In genomic region chr16:66918803-66919568, GRCh38 we compare ENCODE assay signal across 20 cellular contexts. TPM values are rescaled to one million over a fixed set of nuclear protein-coding genes. Genes with fewer than 3 reads are reported as not detected.
A peak's percentile ranks its signal among the peaks of the same experiment; 100 is the strongest.
DNase-seq lines count a peak whose midpoint lies in the region; ATAC-seq, FAIRE-seq and TF ChIP-seq lines count a peak whose summit lies in the region.
"Had no signal": no experiment of that assay in that cellular context is flagged by ENCODE, and none has a peak within 500 bp of the region (broad histone marks: within the 10 kb centered on the region; RNA-seq: fewer than 3 reads in every experiment).

Gene CDH16 (minus strand): TSS chr16:66918885. CDS start chr16:66918065, 820 bp downstream.

- TF ChIP-seq EP300 in HepG2 (IDR thresholded peaks at IDR 0.05; ENCODE audit: low read depth in 2 of 2, low read length in 2 of 2) (no peak), HepG2 (CRISPR knock-in tag; IDR thresholded peaks at IDR 0.05; ENCODE audit: borderline replicate concordance) (no peak)

- H2BK15ac ChIP-seq in mesenchymal stem cell (ENCODE audit: low read depth, poor library complexity, severe bottlenecking), result peak within 1 kb of the TSS; percentile 8

- H2BK120ac ChIP-seq in mesenchymal stem cell (ENCODE audit: low read depth, low read length), result no peak within 1 kb of the TSS

- H2BK5ac ChIP-seq in mesenchymal stem cell (ENCODE audit: low read depth, low read length, poor library complexity, severe bottlenecking), result peak within 1 kb of the TSS; percentile 26

- H3K9me3 ChIP-seq in HepG2 (ENCODE audit: low read length), result no peaks in the 10 kb centered on the region
- H3K9me3 ChIP-seq in right lobe of liver, result no peaks in the 10 kb centered on the region
- no peaks in the 10 kb centered on the region for H3K9me3 ChIP-seq in mesenchymal stem cell (ENCODE audit: control insufficient read depth, low read length)
- H3K9me3 ChIP-seq in thyroid gland, result no peaks in the 10 kb centered on the region
- H3K9me3 ChIP-seq: upper lobe of left lung had no signal

- H3K36me3 ChIP-seq in HepG2 (replicated peaks in 1 of 2; ENCODE audit: control insufficient read depth in 1 of 2, insufficient read depth in 2 of 2, low read length in 2 of 2) (no peaks in the 10 kb centered on the region), right lobe of liver (no peaks in the 10 kb centered on the region), mesenchymal stem cell (ENCODE audit: control insufficient read depth in 1 of 2, insufficient read depth in 2 of 2, low read depth in 1 of 2, low read length in 2 of 2) (peaks cover 0 to 18% of the 10 kb centered on the region in 2 experiments), thyroid gland (no peaks in the 10 kb centered on the region)

- intact Hi-C loops in HepG2 (cut with micrococcal nuclease; ENCODE audit: unreplicated experiment), result no loop called here
- intact Hi-C loops in right lobe of liver (cut with DNase I), result no loop called here
- intact Hi-C loops in Right ventricle myocardium superior (cut with DNase I), result no loop called here
- intact Hi-C loops in thyroid gland (cut with DNase I), result no loop called here

- no peak within 1 kb of the TSS for H3K14ac ChIP-seq in mesenchymal stem cell (ENCODE audit: low read length in 2 of 2)

- H4K8ac ChIP-seq in mesenchymal stem cell (ENCODE audit: low read length), result no peak within 1 kb of the TSS

- H2AFZ ChIP-seq in HepG2 (ENCODE audit: low read length) (no peak within 1 kb of the TSS), mesenchymal stem cell (ENCODE audit: low read depth, low read length) (no peak within 1 kb of the TSS)

- peak within 1 kb of the TSS; percentile 73 for H2AK5ac ChIP-seq in mesenchymal stem cell (ENCODE audit: low read length, severe bottlenecking)

- in situ Hi-C loops in HepG2 (cut with HindIII; ENCODE audit: extremely low pct_ligation_motif_present, low pct_unique_long_range_greater_than_20kb), result no loop called here

- H3K4me2 ChIP-seq in HepG2 (ENCODE audit: low read depth, low read length) (peak within 1 kb of the TSS; percentile 64), mesenchymal stem cell (ENCODE audit: low read length, poor library complexity, severe bottlenecking) (no peak within 1 kb of the TSS)

- no peaks in the 10 kb centered on the region for H3K79me2 ChIP-seq in HepG2 (ENCODE audit: insufficient read depth, low read length)

- FAIRE-seq in HepG2 (lab: Jason Lieb, UNC), result no peak
- FAIRE-seq in frontal cortex (lab: Jason Lieb, UNC), result no peak

- no peak within 1 kb of the TSS for H3K23ac ChIP-seq in mesenchymal stem cell (ENCODE audit: low read length in 2 of 2)

- peaks cover 0 to 4% of the 10 kb centered on the region in 2 experiments; a peak in 3 of 5 replicates for H3K27me3 ChIP-seq in HepG2 (ENCODE audit: control insufficient read depth in 1 of 2, insufficient read depth in 2 of 2, low read length in 2 of 2)
- no peaks in the 10 kb centered on the region for H3K27me3 ChIP-seq in right lobe of liver
- H3K27me3 ChIP-seq in mesenchymal stem cell (ENCODE audit: control insufficient read depth in 1 of 2, insufficient read depth in 1 of 2, low read length in 2 of 2), result peaks cover 20 to 77% of the 10 kb centered on the region in 2 experiments
- no peaks in the 10 kb centered on the region for H3K27me3 ChIP-seq in thyroid gland

- TF ChIP-seq POLR2A in HepG2 (IDR thresholded peaks at IDR 0.05; ENCODE audit: insufficient read depth in 1 of 2, low read depth in 2 of 2, low read length in 2 of 2) (no peak), right lobe of liver (IDR thresholded peaks at IDR 0.05) (no peak), thyroid gland (IDR thresholded peaks at IDR 0.05) (peak in 1 of 2 donors; percentile 52)

- no peak within 1 kb of the TSS for H4K91ac ChIP-seq in mesenchymal stem cell (ENCODE audit: low read length)

- no TSS peak for BruUV-seq in HepG2 (replicated peaks; lab: Mats Ljungman, UMichigan)

- peak within 1 kb of the TSS; percentile 23; the same call in 1 of the 2 replicates for H3K9ac ChIP-seq in HepG2 (ENCODE audit: insufficient read depth, low read depth, low read length)
- H3K9ac ChIP-seq in mesenchymal stem cell (ENCODE audit: low read length), result no peak within 1 kb of the TSS

- POLR2A ChIA-PET in HepG2 (lab: Yijun Ruan, JAX), result interaction anchor here (0.8 to 7.3 kb wide), 8 partner anchors 9 to 42 kb away, joined by 3 to 86 read pairs (median 10); partner anchors contain the start of genes CES3 and CIAO2B

- TF ChIP-seq RAD21 in HepG2 (CRISPR knock-in tag; IDR thresholded peaks at IDR 0.05), result no peak

- CTCF ChIA-PET in HepG2 (lab: Yijun Ruan, JAX; ENCODE audit: low intra/inter-chr PET ratio, low total read pairs), result no interaction called here

- no peaks in the 10 kb centered on the region for H3K79me1 ChIP-seq in mesenchymal stem cell (replicated peaks; ENCODE audit: low read length, poor library complexity, severe bottlenecking)

- DNase-seq in HepG2 (ENCODE audit: low spot score), result no peak
- no peak for DNase-seq in right lobe of liver
- no peak for DNase-seq in Right ventricle myocardium superior
- no peak for DNase-seq in mesenchymal stem cell
- peak; percentile 95 to 98 for DNase-seq in thyroid gland
- DNase-seq in frontal cortex (ENCODE audit: low spot score in 2 of 2), result no peak
- no peak for DNase-seq in activated CD4-positive, alpha-beta T cell treated with anti-CD3 and anti-CD28 coated beads for 48 hours
- DNase-seq: activated naive CD4-positive, alpha-beta T cell treated with anti-CD3 and anti-CD28 coated beads for 36 hours; activated T-cell treated with anti-CD3 and anti-CD28 coated beads for 4 hours; aorta; CD4-positive, alpha-beta T cell; GOT3; NCI-H146; NCI-H446 treated with DMSO at 0.1 percent for 48 hours; nephron progenitor cell; stimulated activated naive CD4-positive, alpha-beta T cell; upper lobe of left lung had no signal

- ATAC-seq in HepG2 (peak; percentile 63), right lobe of liver (no peak), Right ventricle myocardium superior (ENCODE audit: poor library complexity) (peak; percentile 19), GM18867 (IDR thresholded peaks at IDR 0.05; ENCODE audit: unreplicated experiment) (no peak)

- TF ChIP-seq CTCF in HepG2 (CRISPR knock-in tag; IDR thresholded peaks at IDR 0.05) (0 out of 2 replicates have a peak, but pooled peaks have one; percentile 8), right lobe of liver (IDR thresholded peaks at IDR 0.05) (no peak), thyroid gland (IDR thresholded peaks at IDR 0.05) (no peak)

- 0% methylated on average over 3 of the region's 7 CpGs for WGBS in HepG2 (ENCODE audit: low lambda C conversion rate)
- no CpG with 5 or more reads among the region's 7 CpGs for WGBS in right lobe of liver (ENCODE audit: insufficient coverage, low coverage, low lambda C conversion rate, missing lambda C conversion rate)
- 78% methylated on average over 7 of the region's 7 CpGs for WGBS in mesenchymal stem cell
- 20 to 38% methylated on average over 6 to 7 of the region's 7 CpGs for WGBS in thyroid gland, 2 donors

- H3K4me1 ChIP-seq in HepG2 (ENCODE audit: insufficient read depth, low read length), result peaks cover 34% of the 10 kb centered on the region
- no peaks in the 10 kb centered on the region for H3K4me1 ChIP-seq in right lobe of liver
- peaks cover 32% of the 10 kb centered on the region for H3K4me1 ChIP-seq in mesenchymal stem cell (ENCODE audit: control insufficient read depth, insufficient read depth, low read depth, low read length)
- peaks cover 44 to 63% of the 10 kb centered on the region in 2 donors for H3K4me1 ChIP-seq in thyroid gland

- H3K27ac ChIP-seq in HepG2 (ENCODE audit: extremely low read length, insufficient read depth, low read length) (no peak within 1 kb of the TSS), right lobe of liver (no peak within 1 kb of the TSS), mesenchymal stem cell (ENCODE audit: low read length, poor library complexity, severe bottlenecking) (peak within 1 kb of the TSS; percentile 34), thyroid gland (peak within 1 kb of the TSS; percentile 91 to 97 (median 97))

- peak within 1 kb of the TSS in 1 of 2 experiments; percentile 73 for H2BK12ac ChIP-seq in mesenchymal stem cell (ENCODE audit: low read length in 2 of 2)

- H4K20me1 ChIP-seq in HepG2 (ENCODE audit: insufficient read depth, low read length), result no peaks in the 10 kb centered on the region

- H3K4me3 ChIP-seq in HepG2 (replicated peaks in 1 of 3; ENCODE audit: insufficient read depth in 1 of 3, low read depth in 2 of 3, low read length in 3 of 3) (peak within 1 kb of the TSS in 2 of 3 experiments; percentile 24 to 48; a peak in 1 of 6 replicates), right lobe of liver (no peak within 1 kb of the TSS), mesenchymal stem cell (ENCODE audit: insufficient read depth in 1 of 2, low read depth in 1 of 2, low read length in 2 of 2) (no peak within 1 kb of the TSS), thyroid gland (replicated peaks in 1 of 3) (no peak within 1 kb of the TSS)
- H3K4me3 ChIP-seq: upper lobe of left lung had no signal

- no peak within 1 kb of the TSS for H3K18ac ChIP-seq in mesenchymal stem cell (ENCODE audit: low read depth in 1 of 2, low read length in 2 of 2)

- H3K4ac ChIP-seq in mesenchymal stem cell (ENCODE audit: low read depth in 1 of 2, low read length in 2 of 2), result no peak within 1 kb of the TSS

RNA-seq across cellular contexts. Expression of gene CDH16, which starts in this region (rescaled TPM):
- total RNA-seq in HepG2 (2016; rRNA removed; fragmentation: Illumina TruSeq; extraction: Trizol) (3.2 and 3.9 TPM in 2 replicates), right lobe of liver (under 1 TPM in 4 of 6 experiments, not detected in 2; 0.07 to 0.47 (median 0.22) TPM), Right ventricle myocardium superior (0.13 TPM), thyroid gland (100 to 1,000 TPM in 3 of 4 donors, 10 to 100 TPM in 1; 43.1 to 166 (median 134) TPM), frontal cortex (not detected)
- total RNA-seq in HepG2 (2016; cell fraction: cytosol; rRNA removed; fragmentation: Illumina TruSeq; extraction: Trizol; ENCODE audit: low read depth), result 0.30 and 0.53 TPM in 2 replicates
- total RNA-seq in HepG2 (2016; cell fraction: insoluble cytoplasmic fraction; rRNA removed; fragmentation: Illumina TruSeq; extraction: Trizol), result 1.7 and 4.2 TPM in 2 replicates
- 0.96 and 1.3 TPM in 2 replicates for total RNA-seq in HepG2 (2016; cell fraction: membrane; rRNA removed; fragmentation: Illumina TruSeq; extraction: Trizol)
- total RNA-seq in HepG2 (2016; cell fraction: nucleus; rRNA removed; fragmentation: Illumina TruSeq; extraction: Trizol), result 3.7 and 4.8 TPM in 2 replicates
- polyA plus RNA-seq in HepG2 (2011; rRNA removed), result 2.7 and 5.3 TPM in 2 replicates
- polyA plus RNA-seq in HepG2 (2011; cell fraction: cytosol; rRNA removed), result 2.4 and 2.7 TPM in 2 replicates
- polyA plus RNA-seq in HepG2 (2011; cell fraction: nucleus; rRNA removed), result 16.0 and 18.1 TPM in 2 replicates
- 4.3 and 7.8 TPM in 2 replicates for polyA plus RNA-seq in HepG2 (2012)
- 0.38 and 0.63 TPM in 2 replicates for polyA plus RNA-seq in HepG2 (2016; cell fraction: cytosol; fragmentation: Illumina TruSeq; extraction: Trizol; ENCODE audit: low read depth)
- polyA plus RNA-seq in HepG2 (2016; cell fraction: insoluble cytoplasmic fraction; fragmentation: Illumina TruSeq; extraction: Trizol; ENCODE audit: low read depth), result 1.7 and 2.0 TPM in 2 replicates
- polyA plus RNA-seq in HepG2 (2016; cell fraction: membrane; fragmentation: Illumina TruSeq; extraction: Trizol; ENCODE audit: low read depth), result 1.2 TPM in 2 replicates
- 7.5 and 8.9 TPM in 2 replicates for polyA plus RNA-seq in HepG2 (2016; cell fraction: nucleus; fragmentation: Illumina TruSeq; extraction: Trizol; ENCODE audit: insufficient read depth, low read depth)
- polyA minus RNA-seq in HepG2 (2011; rRNA and poly(A)+ RNA removed; ENCODE audit: low replicate concordance), result 0.23 and 7.1 TPM in 2 replicates
- polyA minus RNA-seq in HepG2 (2011; cell fraction: cytosol; rRNA and poly(A)+ RNA removed), result 1.1 and 2.2 TPM in 2 replicates
- polyA minus RNA-seq in HepG2 (2011; cell fraction: nucleus; rRNA and poly(A)+ RNA removed), result 2.7 and 3.3 TPM in 2 replicates
- polyA plus RNA-seq in mesenchymal stem cell (2013, experiment 1 of 2), result not detected
- not detected for polyA plus RNA-seq in mesenchymal stem cell (2013, experiment 2 of 2)
- total RNA-seq: activated naive CD4-positive, alpha-beta T cell treated with anti-CD3 and anti-CD28 coated beads for 36 hours; aorta; CD4-positive, alpha-beta T cell; M059J; pulmonary artery endothelial cell had no signal

Comparison
In these comparisons a context has a peak if more than half of its experiments do, and no peak if none do; other contexts are left out.
1. RNA of gene CDH16 (total RNA-seq): 43.1 to 166 TPM in thyroid gland; 0.30 to 4.8 TPM in HepG2, 0.13 TPM in Right ventricle myocardium superior (single experiment), 0.07 to 0.47 TPM in right lobe of liver and not detected in frontal cortex (single experiment); every median in the first group is over 4 times any median in the second.
2. H3K4me3 ChIP-seq: peak in HepG2 (2 of 3); none in right lobe of liver (0 of 3), mesenchymal stem cell (0 of 2) and thyroid gland (0 of 3).
3. Peak in ATAC-seq in Right ventricle myocardium superior; RNA of the gene not detected or under 1 TPM.
4. DNase-seq: peak in thyroid gland (2 of 2); none in HepG2 (single experiment), right lobe of liver (0 of 3), Right ventricle myocardium superior (single experiment), mesenchymal stem cell (single experiment), frontal cortex (0 of 2) and activated CD4-positive, alpha-beta T cell treated with anti-CD3 and anti-CD28 coated beads for 48 hours (single experiment).
5. H3K27ac ChIP-seq: peak in mesenchymal stem cell (single experiment) and thyroid gland (3 of 3); none in HepG2 (single experiment) and right lobe of liver (0 of 3).